In the genomic region with DNA sequence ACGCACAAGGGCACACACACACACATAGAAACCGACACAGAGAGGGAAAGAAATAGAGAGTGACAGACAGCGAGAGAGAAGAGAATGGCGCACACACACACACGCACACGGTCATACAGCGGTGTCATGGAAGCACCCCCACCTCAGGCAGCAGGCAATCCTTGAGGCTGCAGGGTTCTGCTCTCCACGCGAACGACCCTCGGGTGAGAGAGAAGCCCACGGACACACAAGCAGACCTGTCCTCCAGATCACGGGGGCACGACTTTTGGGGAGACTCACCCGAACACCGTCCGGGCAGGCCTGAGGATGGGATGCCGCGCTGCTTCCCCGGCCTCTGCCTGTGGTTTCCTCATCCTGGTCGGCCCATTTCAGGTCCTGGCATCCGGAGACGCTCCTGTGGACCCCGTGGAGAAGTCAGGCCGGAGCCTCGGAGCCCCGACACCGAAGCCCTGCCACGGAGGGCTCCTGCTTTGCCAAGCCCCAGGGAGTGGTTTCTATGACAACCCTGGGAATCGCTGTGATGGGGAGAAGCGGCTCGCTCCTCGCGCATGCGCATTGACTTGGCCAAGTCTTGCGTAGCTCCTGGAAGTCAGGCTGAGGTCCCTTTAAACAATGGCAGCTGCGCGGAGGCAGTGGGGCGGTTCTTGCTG, we compare ENCODE assay signal across 8 cellular contexts.
DNase-seq lines count a peak whose midpoint lies in the region; ATAC-seq and TF ChIP-seq lines count a peak whose summit lies in the region.

No MANE protein-coding gene starts in this region.

- peaks cover 8% of the 10 kb centered on the region for H3K36me3 Mint-ChIP-seq in CD4-positive, alpha-beta T cell (ENCODE audit: low read depth)
- H3K36me3 Mint-ChIP-seq in activated B cell treated with CpG ODN at 0.5 μM for 24 hours (ENCODE audit: low read depth) (no peaks in the 10 kb centered on the region), endothelial cell (ENCODE audit: low read depth, unreplicated experiment) (peaks cover 13% of the 10 kb centered on the region)

- BruUV-seq in OCI-LY7 (replicated peaks; lab: Mats Ljungman, UMichigan), result no TSS peak

- H3K4me1 Mint-ChIP-seq in CD4-positive, alpha-beta T cell (ENCODE audit: low read depth), result peaks cover 22% of the 10 kb centered on the region
- H3K4me1 Mint-ChIP-seq in activated B cell treated with CpG ODN at 0.5 μM for 24 hours, result no peaks in the 10 kb centered on the region
- H3K4me1 Mint-ChIP-seq in endothelial cell (ENCODE audit: unreplicated experiment), result no peaks in the 10 kb centered on the region

- no peaks in the 10 kb centered on the region for H3K36me3 ChIP-seq in OCI-LY7 (ENCODE audit: insufficient read depth, low read length)

- no peak overlapping the region for H3K4me2 ChIP-seq in OCI-LY7 (ENCODE audit: low read length)

- no peaks in the 10 kb centered on the region for H3K4me1 ChIP-seq in OCI-LY7 (ENCODE audit: insufficient read depth, low read length, poor library complexity, severe bottlenecking)

- no peak overlapping the region for H2AFZ ChIP-seq in OCI-LY7 (ENCODE audit: low read length)

- H3K79me2 ChIP-seq in OCI-LY7 (ENCODE audit: insufficient read depth, low read depth, low read length), result no peaks in the 10 kb centered on the region

- no peak overlapping the region for H3K4me3 ChIP-seq in OCI-LY7 (ENCODE audit: low read depth, low read length, poor library complexity, severe bottlenecking)

- H3K4me3 Mint-ChIP-seq in CD4-positive, alpha-beta T cell, result peak overlapping the region; percentile 88
- peak overlapping the region; percentile 19 for H3K4me3 Mint-ChIP-seq in activated B cell treated with CpG ODN at 0.5 μM for 24 hours
- peak overlapping the region; percentile 21 for H3K4me3 Mint-ChIP-seq in endothelial cell (ENCODE audit: unreplicated experiment)

- no peak overlapping the region for H3K27ac ChIP-seq in CD4-positive, alpha-beta T cell (ENCODE audit: low read depth, low read length)
- no peak overlapping the region for H3K27ac ChIP-seq in OCI-LY7 (ENCODE audit: low read depth, low read length, poor library complexity, severe bottlenecking)

- no peaks in the 10 kb centered on the region for H3K27me3 ChIP-seq in CD4-positive, alpha-beta T cell (ENCODE audit: control insufficient read depth, insufficient read depth, low read length)

- no peaks in the 10 kb centered on the region for H3K9me3 ChIP-seq in CD4-positive, alpha-beta T cell (ENCODE audit: control insufficient read depth, low read length)
- no peaks in the 10 kb centered on the region for H3K9me3 ChIP-seq in OCI-LY7 (ENCODE audit: low read length)

- CTCF ChIA-PET in CD4-positive, alpha-beta T cell (lab: Charles Lee), result no interaction called here
- CTCF ChIA-PET in activated B cell treated with CpG ODN at 0.5 μM for 24 hours (lab: Charles Lee), result no interaction called here
- CTCF ChIA-PET in OCI-LY7 (lab: Charles Lee; ENCODE audit: unreplicated experiment), result no interaction called here

- no peaks in the 10 kb centered on the region for H3K9me2 ChIP-seq in OCI-LY7 (ENCODE audit: insufficient read depth, low read length)

- intact Hi-C loops in CD4-positive, alpha-beta T cell (cut with DNase I, micrococcal nuclease), result no loop called here
- intact Hi-C loops in activated B cell treated with CpG ODN at 0.5 μM for 24 hours (cut with micrococcal nuclease), result no loop called here
- intact Hi-C loops in OCI-LY7 (cut with micrococcal nuclease; ENCODE audit: unreplicated experiment), result no loop called here

- POLR2A ChIA-PET in CD4-positive, alpha-beta T cell (lab: Charles Lee), result no interaction called here
- POLR2A ChIA-PET in activated B cell treated with CpG ODN at 0.5 μM for 24 hours (lab: Charles Lee) (no interaction called here), OCI-LY7 (lab: Charles Lee) (no interaction called here)

- peak overlapping the region; percentile 72 for H3K27ac Mint-ChIP-seq in CD4-positive, alpha-beta T cell
- H3K27ac Mint-ChIP-seq in activated B cell treated with CpG ODN at 0.5 μM for 24 hours (no peak overlapping the region), endothelial cell (ENCODE audit: unreplicated experiment) (no peak overlapping the region)

- peak in 8 of 10 experiments; percentile 10 to 70 (median 33) for DNase-seq in CD4-positive, alpha-beta T cell
- DNase-seq in activated B cell treated with CpG ODN at 0.5 μM for 24 hours (no peak), endothelial cell (ENCODE audit: low spot score) (no peak), nucleus accumbens (lab: John Stamatoyannopoulos, UW) (peak in 55 of 56 donors; percentile 8 to 86 (median 66)), OCI-LY7 (ENCODE audit: low spot score) (no peak), DMS 273 (lab: John Stamatoyannopoulos, UW; ENCODE audit: unreplicated experiment) (no peak)

- no peaks in the 10 kb centered on the region for H4K20me1 ChIP-seq in OCI-LY7 (ENCODE audit: insufficient read depth, low read length)

- no peaks in the 10 kb centered on the region for H3K9me3 Mint-ChIP-seq in CD4-positive, alpha-beta T cell
- H3K9me3 Mint-ChIP-seq in activated B cell treated with CpG ODN at 0.5 μM for 24 hours, result peaks cover 10% of the 10 kb centered on the region
- peaks cover 35% of the 10 kb centered on the region for H3K9me3 Mint-ChIP-seq in endothelial cell (ENCODE audit: unreplicated experiment)

- H3K27me3 Mint-ChIP-seq in CD4-positive, alpha-beta T cell, result no peaks in the 10 kb centered on the region
- peaks cover 15% of the 10 kb centered on the region for H3K27me3 Mint-ChIP-seq in activated B cell treated with CpG ODN at 0.5 μM for 24 hours
- H3K27me3 Mint-ChIP-seq in endothelial cell (ENCODE audit: unreplicated experiment), result peaks cover 4% of the 10 kb centered on the region

- peak; percentile 89 for ATAC-seq in CD4-positive, alpha-beta T cell (ENCODE audit: poor library complexity)
- no peak for ATAC-seq in activated B cell treated with CpG ODN at 0.5 μM for 24 hours (ENCODE audit: low read depth)
- ATAC-seq in GM21619 (IDR thresholded peaks at IDR 0.05; ENCODE audit: unreplicated experiment), result no peak
- no peak for ATAC-seq in GM19452 (IDR thresholded peaks at IDR 0.05; ENCODE audit: unreplicated experiment)

- no peak for TF ChIP-seq CTCF in CD4-positive, alpha-beta T cell (IDR thresholded peaks at IDR 0.05)
- TF ChIP-seq CTCF in activated B cell treated with CpG ODN at 0.5 μM for 24 hours (IDR thresholded peaks at IDR 0.05) (no peak), endothelial cell (IDR thresholded peaks at IDR 0.05; ENCODE audit: unreplicated experiment) (no peak), OCI-LY7 (conservative IDR thresholded peaks at IDR 0.05; ENCODE audit: low read length) (no peak)

Comparison
In these comparisons a context has a peak if more than half of its experiments do, and no peak if none do; other contexts are left out.
1. DNase-seq: peak in CD4-positive, alpha-beta T cell (8 of 10) and nucleus accumbens (55 of 56); none in activated B cell treated with CpG ODN at 0.5 μM for 24 hours (single experiment), endothelial cell (single experiment), OCI-LY7 (single experiment) and DMS 273 (single experiment).
2. H3K4me3 Mint-ChIP-seq: peak in every context shown above with its lines; median percentile 88 in CD4-positive, alpha-beta T cell; 21 in endothelial cell; 19 in activated B cell treated with CpG ODN at 0.5 μM for 24 hours.